9 cellular contexts compared by ENCODE assay signal in genomic region chr9:35798658-35799366, GRCh38. TPM values are rescaled to one million over a fixed set of nuclear protein-coding genes. Genes with fewer than 3 reads are reported as not detected.
DNase-seq lines count a peak whose midpoint lies in the region; ATAC-seq, FAIRE-seq and TF ChIP-seq lines count a peak whose summit lies in the region.
"Had no signal": no experiment of that assay in that cellular context is flagged by ENCODE, and none has a peak within 500 bp of the region (broad histone marks: within the 10 kb centered on the region; RNA-seq: fewer than 3 reads in every experiment).

No MANE protein-coding gene starts in this region.

- TF ChIP-seq CTCF in astrocyte (IDR thresholded peaks at IDR 0.05; ENCODE audit: insufficient read depth, low read depth, low read length) (no peak), osteocyte (IDR thresholded peaks at IDR 0.05) (no peak)

- H3K27me3 Mint-ChIP-seq in astrocyte (ENCODE audit: low read depth, unreplicated experiment), result peaks cover 4% of the 10 kb centered on the region
- H3K27me3 Mint-ChIP-seq in osteocyte (ENCODE audit: unreplicated experiment), result no peaks in the 10 kb centered on the region
- no peaks in the 10 kb centered on the region for H3K27me3 Mint-ChIP-seq in naive thymus-derived CD8-positive, alpha-beta T cell

- H3K4me3 Mint-ChIP-seq in astrocyte (ENCODE audit: unreplicated experiment) (peak overlapping the region; percentile 17), osteocyte (ENCODE audit: unreplicated experiment) (no peak overlapping the region)
- H3K4me3 Mint-ChIP-seq in naive thymus-derived CD8-positive, alpha-beta T cell, result no peak overlapping the region

- H3K27me3 ChIP-seq in astrocyte (ENCODE audit: insufficient read depth, low read length), result no peaks in the 10 kb centered on the region

- H3K27ac ChIP-seq in astrocyte (ENCODE audit: low read depth, low read length), result no peak overlapping the region

- peak overlapping the region; percentile 4 for H3K4me2 ChIP-seq in astrocyte (ENCODE audit: low read length)

- ATAC-seq in naive thymus-derived CD8-positive, alpha-beta T cell, result no peak
- no peak for ATAC-seq in HG02884 (IDR thresholded peaks at IDR 0.05; ENCODE audit: unreplicated experiment)

- peak overlapping the region; percentile 60 for H3K27ac Mint-ChIP-seq in astrocyte (ENCODE audit: unreplicated experiment)
- H3K27ac Mint-ChIP-seq in osteocyte (ENCODE audit: unreplicated experiment), result peak overlapping the region; percentile 23
- H3K27ac Mint-ChIP-seq in naive thymus-derived CD8-positive, alpha-beta T cell, result peak overlapping the region in 2 of 10 donors; percentile 5 to 8

- H3K4me3 ChIP-seq in astrocyte (ENCODE audit: insufficient read depth, low read depth, low read length), result no peak overlapping the region

- H3K4me1 Mint-ChIP-seq in astrocyte (ENCODE audit: low read depth, unreplicated experiment), result peaks cover 30% of the 10 kb centered on the region
- H3K4me1 Mint-ChIP-seq in osteocyte (ENCODE audit: unreplicated experiment), result peaks cover 21% of the 10 kb centered on the region
- peaks cover 0 to 17% (median 6%) of the 10 kb centered on the region in 4 donors for H3K4me1 Mint-ChIP-seq in naive thymus-derived CD8-positive, alpha-beta T cell

- no peak for FAIRE-seq in astrocyte (lab: Jason Lieb, UNC)

- no peaks in the 10 kb centered on the region for H3K9me3 ChIP-seq in astrocyte (ENCODE audit: insufficient read depth, low read depth, low read length)

- POLR2A ChIA-PET in naive thymus-derived CD8-positive, alpha-beta T cell (lab: Charles Lee), result no interaction called here
- POLR2A ChIA-PET in HEK293T (lab: Yijun Ruan, JAX), result no interaction called here

- H3K9ac ChIP-seq in astrocyte (ENCODE audit: low read length), result no peak overlapping the region

- H3K36me3 Mint-ChIP-seq in astrocyte (ENCODE audit: low read depth, unreplicated experiment), result peaks cover 22% of the 10 kb centered on the region
- peaks cover 17% of the 10 kb centered on the region for H3K36me3 Mint-ChIP-seq in osteocyte (ENCODE audit: unreplicated experiment)
- H3K36me3 Mint-ChIP-seq in naive thymus-derived CD8-positive, alpha-beta T cell, result peaks cover 0 to 40% (median 4%) of the 10 kb centered on the region in 3 donors

- H3K79me2 ChIP-seq in astrocyte (ENCODE audit: insufficient read depth, low read length), result peaks cover 21% of the 10 kb centered on the region

- H3K4me1 ChIP-seq in astrocyte (ENCODE audit: insufficient read depth, low read length), result peaks cover 20% of the 10 kb centered on the region

- peak; percentile 80 for DNase-seq in EH (ENCODE audit: low read depth)
- peak; percentile 58 for DNase-seq in HK-2 (ENCODE audit: unreplicated experiment)
- peak; percentile 53 for DNase-seq in astrocyte (ENCODE audit: low read depth)
- DNase-seq in osteocyte (ENCODE audit: extremely low spot score, unreplicated experiment), result no peak
- DNase-seq in naive thymus-derived CD8-positive, alpha-beta T cell, result no peak
- no peak for DNase-seq in HEK293T (ENCODE audit: extremely low spot score)
- DNase-seq in NCI-H2107 (lab: John Stamatoyannopoulos, UW), result no peak
- DNase-seq: retina had no signal

- H3K9me3 Mint-ChIP-seq in astrocyte (ENCODE audit: unreplicated experiment) (no peaks in the 10 kb centered on the region), osteocyte (ENCODE audit: unreplicated experiment) (no peaks in the 10 kb centered on the region)
- H3K9me3 Mint-ChIP-seq in naive thymus-derived CD8-positive, alpha-beta T cell, result no peaks in the 10 kb centered on the region

- H4K20me1 ChIP-seq in astrocyte (ENCODE audit: insufficient read depth, low read length), result peaks cover 3% of the 10 kb centered on the region

- peaks cover 10% of the 10 kb centered on the region for H3K36me3 ChIP-seq in astrocyte (ENCODE audit: insufficient read depth, low read length)

- H2AFZ ChIP-seq in astrocyte (ENCODE audit: low read depth, low read length), result no peak overlapping the region

- CTCF ChIA-PET in HEK293T (lab: Yijun Ruan, JAX), result interaction anchor here (0.6 kb wide), 1 partner anchor 40 kb away, joined by 3 read pairs; no protein-coding TSS in a partner anchor

TF ChIP-seq in HEK293T, 16 proteins besides CTCF, POLR2A, EP300 and RAD21:
- TF ChIP-seq FOXA1 (IDR thresholded peaks at IDR 0.05) (no peak), SP1 (IDR thresholded peaks at IDR 0.05) (no peak), FOXM1 (IDR thresholded peaks at IDR 0.05; ENCODE audit: borderline replicate concordance) (no peak), NFRKB (IDR thresholded peaks at IDR 0.05) (no peak), BHLHE40 (IDR thresholded peaks at IDR 0.05; ENCODE audit: borderline replicate concordance) (no peak), FOXK2 (IDR thresholded peaks at IDR 0.05) (no peak), L3MBTL2 (conservative IDR thresholded peaks at IDR 0.05) (no peak), TARDBP (IDR thresholded peaks at IDR 0.05) (no peak), ELF4 (IDR thresholded peaks at IDR 0.05) (no peak), ZNF384 (IDR thresholded peaks at IDR 0.05) (no peak), CTBP1 (IDR thresholded peaks at IDR 0.05; ENCODE audit: borderline replicate concordance) (no peak), SUZ12 (IDR thresholded peaks at IDR 0.05) (no peak), LEF1 (IDR thresholded peaks at IDR 0.05; ENCODE audit: borderline replicate concordance) (no peak)

RNA-seq across cellular contexts. Expression of gene NPR2, which starts 7.4 kb away (rescaled TPM):
- total RNA-seq in astrocyte, result 24.6 and 26.1 TPM in 2 replicates
- total RNA-seq in osteocyte, result 26.8 and 28.1 TPM in 2 replicates
- total RNA-seq in naive thymus-derived CD8-positive, alpha-beta T cell, result 10 to 100 TPM; 12.6 to 12.7 TPM
- under 1 TPM; 0.20 to 0.94 (median 0.36) TPM for polyA plus RNA-seq in naive thymus-derived CD8-positive, alpha-beta T cell

RNA-seq across cellular contexts. Expression of gene SPAG8, which starts 13.2 kb away (rescaled TPM):
- total RNA-seq in astrocyte (0.46 and 0.52 TPM in 2 replicates), osteocyte (2.4 TPM in 2 replicates)
- 1 to 10 TPM; 7.0 to 8.9 TPM for total RNA-seq in naive thymus-derived CD8-positive, alpha-beta T cell
- 1 to 10 TPM in 2 of 3 donors, under 1 TPM in 1; 0.17 to 2.2 (median 1.7) TPM for polyA plus RNA-seq in naive thymus-derived CD8-positive, alpha-beta T cell

RNA-seq across cellular contexts. Expression of gene HINT2, which starts 16.0 kb away (rescaled TPM):
- total RNA-seq in astrocyte (22.8 and 23.7 TPM in 2 replicates), osteocyte (35.4 and 36.0 TPM in 2 replicates)
- 10 to 100 TPM; 25.4 to 27.9 TPM for total RNA-seq in naive thymus-derived CD8-positive, alpha-beta T cell
- 10 to 100 TPM; 73.0 to 87.9 (median 78.5) TPM for polyA plus RNA-seq in naive thymus-derived CD8-positive, alpha-beta T cell

RNA-seq across cellular contexts. Expression of gene FAM221B, which starts 29.7 kb away (rescaled TPM):
- total RNA-seq in astrocyte (not detected in 2 replicates), osteocyte (not detected in 2 replicates)
- not detected for total RNA-seq in naive thymus-derived CD8-positive, alpha-beta T cell
- polyA plus RNA-seq in naive thymus-derived CD8-positive, alpha-beta T cell, result not detected

RNA-seq across cellular contexts. Expression of gene TMEM8B, which starts 30.2 kb away (rescaled TPM):
- total RNA-seq in astrocyte, result 8.6 and 8.9 TPM in 2 replicates
- 25.6 and 29.9 TPM in 2 replicates for total RNA-seq in osteocyte
- total RNA-seq in naive thymus-derived CD8-positive, alpha-beta T cell, result 10 to 100 TPM in 1 of 2 experiments, 1 to 10 TPM in 1; 8.8 to 10.2 TPM
- polyA plus RNA-seq in naive thymus-derived CD8-positive, alpha-beta T cell, result 1 to 10 TPM; 1.5 to 2.4 (median 2.1) TPM

Comparison
In these comparisons a context has a peak if more than half of its experiments do, and no peak if none do; other contexts are left out.
1. DNase-seq: peak in EH (single experiment), HK-2 (single experiment) and astrocyte (single experiment); none in osteocyte (single experiment), naive thymus-derived CD8-positive, alpha-beta T cell (0 of 10), HEK293T (single experiment) and NCI-H2107 (single experiment).